26 cellular contexts compared by ENCODE assay signal in genomic region chr3:69660631-69661030, GRCh38.
DNase-seq lines count a peak whose midpoint lies in the region; ATAC-seq, FAIRE-seq and TF ChIP-seq lines count a peak whose summit lies in the region.
"Had no signal": no experiment of that assay in that cellular context is flagged by ENCODE, and none has a peak within 500 bp of the region (broad histone marks: within the 10 kb centered on the region; RNA-seq: fewer than 3 reads in every experiment).

No MANE protein-coding gene starts in this region.

- H3K27me3 ChIP-seq in neuronal stem cell (ENCODE audit: control insufficient read depth in 3 of 3, insufficient read depth in 3 of 3, low read depth in 1 of 3, low read length in 3 of 3) (no peaks in the 10 kb centered on the region), testis (no peaks in the 10 kb centered on the region)
- H3K27me3 ChIP-seq: BE2C; BLaER1 treated with 17β-estradiol and CSF1 and Interleukin-3, amounts not matched to agents 10 nM and 100 nM had no signal

- no peaks in the 10 kb centered on the region for H3K27me3 Mint-ChIP-seq in stimulated activated naive CD8-positive, alpha-beta T cell treated with anti-CD3 and anti-CD28 coated beads, Interleukin-15, amount 100 ng/mL, for 72 hours
- H3K27me3 Mint-ChIP-seq: CD4-positive, alpha-beta T cell; CD8-positive, alpha-beta memory T cell had no signal

- no peak overlapping the region for H2BK15ac ChIP-seq in neuronal stem cell (ENCODE audit: low read length)

- no peak overlapping the region for H2BK5ac ChIP-seq in neuronal stem cell (ENCODE audit: low read length)

- peak overlapping the region in 1 of 2 donors; percentile 17 for H3K4me3 ChIP-seq in neuronal stem cell (ENCODE audit: low read length in 2 of 2)
- peak overlapping the region; percentile 19 to 38 for H3K4me3 ChIP-seq in testis
- H3K4me3 ChIP-seq: A549; BLaER1 treated with 17β-estradiol and CSF1 and Interleukin-3, amounts not matched to agents 10 nM and 100 nM; HAP-1 had no signal

- ATAC-seq in stimulated activated naive CD8-positive, alpha-beta T cell treated with anti-CD3 and anti-CD28 coated beads, Interleukin-15, amount 100 ng/mL, for 72 hours: peak; percentile 26
- ATAC-seq in stimulated activated naive CD8-positive, alpha-beta T cell treated with anti-CD3 and anti-CD28 coated beads, Interleukin-15, Interleukin-2, amounts not matched to agents 100 U/mL and 50 U/mL, for 24 hours: no peak
- ATAC-seq in GM18502 (IDR thresholded peaks at IDR 0.05; ENCODE audit: poor library complexity, unreplicated experiment): no peak
- ATAC-seq: A549 had no signal

- H3K9me3 ChIP-seq in neuronal stem cell (replicated peaks in 1 of 2; ENCODE audit: control insufficient read depth in 2 of 2, insufficient read depth in 1 of 2, low read depth in 1 of 2, low read length in 2 of 2) (no peaks in the 10 kb centered on the region), testis (no peaks in the 10 kb centered on the region)
- H3K9me3 ChIP-seq: A549, HAP-1 had no signal

- TF ChIP-seq CTCF in testis (IDR thresholded peaks at IDR 0.05) (no peak), GM10248 (IDR thresholded peaks at IDR 0.05; ENCODE audit: control extremely low read depth, extremely low read depth, low read depth, missing control alignments) (no peak)

- FAIRE-seq in GM19239 (lab: Jason Lieb, UNC): no peak
- FAIRE-seq: A549, D721Med, GM12892, H54 had no signal

- POLR2A ChIA-PET in GM10248 (lab: Yijun Ruan, JAX): no interaction called here

- H3K23ac ChIP-seq in neuronal stem cell (ENCODE audit: low read depth, low read length, poor library complexity): peak overlapping the region; percentile 21

- no peaks in the 10 kb centered on the region for H3K9me3 Mint-ChIP-seq in stimulated activated naive CD8-positive, alpha-beta T cell treated with anti-CD3 and anti-CD28 coated beads, Interleukin-15, amount 100 ng/mL, for 72 hours
- H3K9me3 Mint-ChIP-seq: CD4-positive, alpha-beta T cell; CD8-positive, alpha-beta memory T cell; HFFc6 had no signal

- H3K9ac ChIP-seq in neuronal stem cell (ENCODE audit: low read depth, low read length, poor library complexity): no peak overlapping the region
- H3K9ac ChIP-seq: BLaER1 treated with 17β-estradiol and CSF1 and Interleukin-3, amounts not matched to agents 10 nM and 100 nM had no signal

- no peaks in the 10 kb centered on the region for H3K36me3 ChIP-seq in neuronal stem cell (replicated peaks in 1 of 2; ENCODE audit: control insufficient read depth in 2 of 2, insufficient read depth in 2 of 2, low read length in 2 of 2)
- H3K36me3 ChIP-seq in testis (ENCODE audit: low read depth, missing control alignments): no peaks in the 10 kb centered on the region
- H3K36me3 ChIP-seq: BE2C; BLaER1 treated with 17β-estradiol and CSF1 and Interleukin-3, amounts not matched to agents 10 nM and 100 nM; HAP-1 had no signal

- H2AFZ ChIP-seq in neuronal stem cell (ENCODE audit: low read length): no peak overlapping the region

- H3K27ac ChIP-seq in neuronal stem cell (replicated peaks; ENCODE audit: low read length): no peak overlapping the region
- no peak overlapping the region for H3K27ac ChIP-seq in testis
- H3K27ac ChIP-seq: A549; BLaER1 treated with 17β-estradiol and CSF1 and Interleukin-3, amounts not matched to agents 10 nM and 100 nM had no signal

- no peak for DNase-seq in stimulated activated naive CD8-positive, alpha-beta T cell treated with anti-CD3 and anti-CD28 coated beads, Interleukin-15, amount 100 ng/mL, for 72 hours
- DNase-seq in stimulated activated naive CD8-positive, alpha-beta T cell treated with anti-CD3 and anti-CD28 coated beads, Interleukin-15, Interleukin-2, amounts not matched to agents 100 U/mL and 50 U/mL, for 24 hours: no peak
- DNase-seq in neuronal stem cell (ENCODE audit: low spot score): no peak
- no peak for DNase-seq in testis
- DNase-seq in GM19239 (ENCODE audit: insufficient read length, low spot score): no peak
- DNase-seq in GM10248 (ENCODE audit: extremely low spot score): no peak
- DNase-seq: 8988T; ACHN; AML-193; BE2C; CD4-positive, alpha-beta T cell; CD8-positive, alpha-beta memory T cell; DMS 273 treated with DMSO at 0.1 percent for 48 hours; DMS79; EL; GDM1; GOT3; HFFc6 had no signal

- no peak overlapping the region for H3K18ac ChIP-seq in neuronal stem cell (ENCODE audit: low read length)

- H3K4ac ChIP-seq in neuronal stem cell (ENCODE audit: low read length): no peak overlapping the region

- intact Hi-C loops in testis (cut with DNase I; ENCODE audit: low total_unique reads): loop anchor here (10.0 kb wide), 1 partner anchor 226 kb away; no protein-coding TSS in a partner anchor

- no peak overlapping the region for H2AK5ac ChIP-seq in neuronal stem cell (ENCODE audit: low read depth, low read length)

- H2BK120ac ChIP-seq in neuronal stem cell (ENCODE audit: low read depth, low read length): no peak overlapping the region

- H2BK12ac ChIP-seq in neuronal stem cell (ENCODE audit: low read length): no peak overlapping the region

- H4K8ac ChIP-seq in neuronal stem cell (ENCODE audit: low read depth, low read length): no peak overlapping the region

- no peak overlapping the region for H4K91ac ChIP-seq in neuronal stem cell (ENCODE audit: low read depth, low read length, poor library complexity)

- H3K4me3 Mint-ChIP-seq in stimulated activated naive CD8-positive, alpha-beta T cell treated with anti-CD3 and anti-CD28 coated beads, Interleukin-15, amount 100 ng/mL, for 72 hours: no peak overlapping the region
- H3K4me3 Mint-ChIP-seq: CD14-positive monocyte; CD4-positive, alpha-beta T cell; CD8-positive, alpha-beta memory T cell; HFFc6 had no signal

- H3K14ac ChIP-seq in neuronal stem cell (ENCODE audit: low read length): no peak overlapping the region

- TF ChIP-seq POLR2A in testis (IDR thresholded peaks at IDR 0.05): no peak

- H3K4me2 ChIP-seq in neuronal stem cell (ENCODE audit: insufficient read depth, low read length, poor library complexity, severe bottlenecking): no peak overlapping the region
- H3K4me2 ChIP-seq: A549; BLaER1 treated with 17β-estradiol and CSF1 and Interleukin-3, amounts not matched to agents 10 nM and 100 nM had no signal

- WGBS in neuronal stem cell (ENCODE audit: extremely low coverage in 2 of 2, insufficient read length in 2 of 2, insufficient replicate concordance in 1 of 2), 2 donors: no CpG with 5 or more reads among the region's 36 CpGs
- WGBS in testis, 2 donors: 38 to 83% methylated on average over 3 to 34 of the region's 36 CpGs

- H3K27ac Mint-ChIP-seq in stimulated activated naive CD8-positive, alpha-beta T cell treated with anti-CD3 and anti-CD28 coated beads, Interleukin-15, amount 100 ng/mL, for 72 hours: no peak overlapping the region
- H3K27ac Mint-ChIP-seq: CD14-positive monocyte; CD4-positive, alpha-beta T cell; CD8-positive, alpha-beta memory T cell; HFFc6 had no signal

- CTCF ChIA-PET in GM10248 (lab: Yijun Ruan, JAX): interaction anchor here (1.3 kb wide), 1 partner anchor 41 kb away, joined by 3 read pairs; no protein-coding TSS in a partner anchor

- no peaks in the 10 kb centered on the region for H3K4me1 ChIP-seq in neuronal stem cell (ENCODE audit: control insufficient read depth in 2 of 2, insufficient read depth in 1 of 2, low read depth in 1 of 2, low read length in 2 of 2)
- no peaks in the 10 kb centered on the region for H3K4me1 ChIP-seq in testis
- H3K4me1 ChIP-seq: HAP-1 had no signal

- H3K4me1 Mint-ChIP-seq in stimulated activated naive CD8-positive, alpha-beta T cell treated with anti-CD3 and anti-CD28 coated beads, Interleukin-15, amount 100 ng/mL, for 72 hours: no peaks in the 10 kb centered on the region
- H3K4me1 Mint-ChIP-seq: CD8-positive, alpha-beta memory T cell had no signal

- no peaks in the 10 kb centered on the region for H3K79me1 ChIP-seq in neuronal stem cell (ENCODE audit: low read depth, low read length)
